Comparison of ENCODE assay signal across 8 cellular contexts in genomic region chr4:47933798-47934197, GRCh38. TPM values are rescaled to one million over a fixed set of nuclear protein-coding genes. Genes with fewer than 3 reads are reported as not detected.
A peak's percentile ranks its signal among the peaks of the same experiment; 100 is the strongest.
DNase-seq lines count a peak whose midpoint lies in the region; ATAC-seq and TF ChIP-seq lines count a peak whose summit lies in the region.

No MANE protein-coding gene starts in this region.

- H3K27me3 Mint-ChIP-seq in stimulated activated naive CD8-positive, alpha-beta T cell treated with anti-CD3 and anti-CD28 coated beads, Interleukin-15, amount 100 ng/mL, for 72 hours: no peaks in the 10 kb centered on the region
- H3K27me3 Mint-ChIP-seq in neural crest cell (ENCODE audit: low read depth): peaks cover 12% of the 10 kb centered on the region

- no peak for TF ChIP-seq POLR2A in erythroblast (IDR thresholded peaks at IDR 0.05; ENCODE audit: low read length)

- TF ChIP-seq CTCF in neural crest cell (conservative IDR thresholded peaks at IDR 0.05): peak; percentile 79

- H3K9me3 Mint-ChIP-seq in stimulated activated naive CD8-positive, alpha-beta T cell treated with anti-CD3 and anti-CD28 coated beads, Interleukin-15, amount 100 ng/mL, for 72 hours: no peaks in the 10 kb centered on the region
- no peaks in the 10 kb centered on the region for H3K9me3 Mint-ChIP-seq in neural crest cell

- H3K4me1 Mint-ChIP-seq in stimulated activated naive CD8-positive, alpha-beta T cell treated with anti-CD3 and anti-CD28 coated beads, Interleukin-15, amount 100 ng/mL, for 72 hours: no peaks in the 10 kb centered on the region
- H3K4me1 Mint-ChIP-seq in neural crest cell: no peaks in the 10 kb centered on the region

- DNase-seq in stimulated activated naive CD8-positive, alpha-beta T cell treated with anti-CD3 and anti-CD28 coated beads, Interleukin-15, amount 100 ng/mL, for 72 hours: no peak
- DNase-seq in stimulated activated naive CD8-positive, alpha-beta T cell treated with anti-CD3 and anti-CD28 coated beads, Interleukin-15, Interleukin-2, amounts not matched to agents 100 U/mL and 50 U/mL, for 24 hours: no peak
- DNase-seq in RPMI7951 (ENCODE audit: low read depth): peak; percentile 29
- DNase-seq in erythroblast (lab: John Stamatoyannopoulos, UW): peak; percentile 47 to 70
- no peak for DNase-seq in neural crest cell (ENCODE audit: low read depth, low spot score)
- no peak for DNase-seq in stimulated activated CD4-positive, alpha-beta T cell treated with anti-CD3 and anti-CD28 coated beads, Interleukin-2, amount 100 ng/mL, for 24 hours
- no peak for DNase-seq in UCSD-AML1 (lab: John Stamatoyannopoulos, UW; ENCODE audit: unreplicated experiment)

- no peaks in the 10 kb centered on the region for H3K36me3 Mint-ChIP-seq in neural crest cell (ENCODE audit: low read depth)

- no peak overlapping the region for H3K4me3 Mint-ChIP-seq in stimulated activated naive CD8-positive, alpha-beta T cell treated with anti-CD3 and anti-CD28 coated beads, Interleukin-15, amount 100 ng/mL, for 72 hours
- H3K4me3 Mint-ChIP-seq in neural crest cell: no peak overlapping the region

- peak; percentile 61 for ATAC-seq in stimulated activated naive CD8-positive, alpha-beta T cell treated with anti-CD3 and anti-CD28 coated beads, Interleukin-15, amount 100 ng/mL, for 72 hours
- no peak for ATAC-seq in stimulated activated naive CD8-positive, alpha-beta T cell treated with anti-CD3 and anti-CD28 coated beads, Interleukin-15, Interleukin-2, amounts not matched to agents 100 U/mL and 50 U/mL, for 24 hours
- ATAC-seq in HG03159 (IDR thresholded peaks at IDR 0.05; ENCODE audit: unreplicated experiment): peak; percentile 52

- no peak overlapping the region for H3K27ac Mint-ChIP-seq in stimulated activated naive CD8-positive, alpha-beta T cell treated with anti-CD3 and anti-CD28 coated beads, Interleukin-15, amount 100 ng/mL, for 72 hours
- H3K27ac Mint-ChIP-seq in neural crest cell (ENCODE audit: unreplicated experiment): no peak overlapping the region

RNA-seq across cellular contexts. Expression of gene NFXL1, which starts 19.4 kb away (rescaled TPM):
- 3.5 and 3.6 TPM in 2 replicates for total RNA-seq in RPMI7951 (2014; rRNA removed; shearing (Covaris generic))
- 18.5 and 19.7 TPM in 2 replicates for total RNA-seq in neural crest cell

Comparison
In these comparisons a context has a peak if more than half of its experiments do, and no peak if none do; other contexts are left out.
1. DNase-seq: peak in RPMI7951 (single experiment) and erythroblast (2 of 2); none in stimulated activated naive CD8-positive, alpha-beta T cell treated with anti-CD3 and anti-CD28 coated beads, Interleukin-15, amount 100 ng/mL, for 72 hours (0 of 2), stimulated activated naive CD8-positive, alpha-beta T cell treated with anti-CD3 and anti-CD28 coated beads, Interleukin-15, Interleukin-2, amounts not matched to agents 100 U/mL and 50 U/mL, for 24 hours (single experiment), neural crest cell (single experiment), stimulated activated CD4-positive, alpha-beta T cell treated with anti-CD3 and anti-CD28 coated beads, Interleukin-2, amount 100 ng/mL, for 24 hours (0 of 2) and UCSD-AML1 (single experiment).